In the genomic region with DNA sequence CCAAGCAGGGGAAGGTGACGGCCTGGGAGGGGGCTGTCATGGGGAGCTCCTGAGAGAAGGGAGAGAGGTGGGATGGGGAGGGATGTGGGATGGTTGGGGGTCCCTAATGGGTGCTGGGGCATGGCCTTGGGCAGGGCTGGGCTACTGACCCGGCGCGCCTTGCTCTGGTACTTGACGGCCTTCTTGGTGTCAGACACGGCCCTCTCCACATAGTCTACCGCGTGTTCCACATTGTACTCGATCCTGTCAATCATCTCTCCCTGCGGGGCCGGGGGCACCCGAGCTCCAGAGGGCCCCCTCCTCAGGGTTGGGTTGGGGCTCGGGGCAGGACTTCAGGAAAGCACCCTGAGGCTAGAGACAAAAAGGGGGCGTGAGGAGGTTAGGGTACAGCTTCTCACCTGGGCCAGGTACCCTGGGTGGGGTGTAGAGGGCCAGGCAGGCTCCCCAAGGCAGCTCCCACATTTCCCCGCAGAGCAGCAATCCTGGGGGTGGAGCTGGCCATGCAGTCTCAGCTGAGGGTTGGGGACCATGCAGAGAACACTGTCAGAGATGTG, we compare ENCODE assay signal across 15 cellular contexts.
"Had no signal": no experiment of that assay in that cellular context is flagged by ENCODE, and none has a peak within 500 bp of the region (broad histone marks: within the 10 kb centered on the region; RNA-seq: fewer than 3 reads in every experiment).

No MANE protein-coding gene starts in this region.

- H3K4me3 Mint-ChIP-seq: activated CD4-positive, alpha-beta T cell treated with anti-CD3 and anti-CD28 coated beads for 36 hours; activated CD8-positive, alpha-beta T cell treated with anti-CD3 and anti-CD28 coated beads for 36 hours; activated naive CD4-positive, alpha-beta T cell treated with anti-CD3 and anti-CD28 coated beads, Interleukin-2, amount 10 ng/mL, durations not matched to agents 7 days and 5 days; activated T-cell treated with anti-CD3 and anti-CD28 coated beads, Interleukin-2, amount 50 U/mL, for 72 hours; T-helper 2 cell treated with Interferon-gamma antibody and Interleukin-4, amounts not matched to agents 5 μg/mL and 100 μg/mL, for 36 hours had no signal

- DNase-seq: activated gamma-delta T cell treated with Interleukin-2 at 50 U/mL for 16 hours; central memory CD4-positive, alpha-beta T cell; KG1; NCI-H1417 treated with DMSO at 0.1 percent for 48 hours; NCI-H2029 treated with DMSO at 0.1 percent for 48 hours; SIG-M5 had no signal

- H3K9me3 ChIP-seq: ascending aorta, body of pancreas had no signal

- H3K27me3 Mint-ChIP-seq: activated CD4-positive, alpha-beta T cell treated with anti-CD3 and anti-CD28 coated beads for 36 hours; activated CD8-positive, alpha-beta T cell treated with anti-CD3 and anti-CD28 coated beads for 36 hours; activated naive CD4-positive, alpha-beta T cell treated with anti-CD3 and anti-CD28 coated beads, Interleukin-2, amount 10 ng/mL, durations not matched to agents 7 days and 5 days had no signal

- H3K9me3 Mint-ChIP-seq: activated CD8-positive, alpha-beta T cell treated with anti-CD3 and anti-CD28 coated beads for 36 hours; activated naive CD4-positive, alpha-beta T cell treated with anti-CD3 and anti-CD28 coated beads, Interleukin-2, amount 10 ng/mL, durations not matched to agents 7 days and 5 days; activated T-cell treated with anti-CD3 and anti-CD28 coated beads, Interleukin-2, amount 50 U/mL, for 72 hours; activated T-helper 2 cell treated with anti-CD3 and anti-CD28 coated beads, Interferon-gamma antibody, Interleukin-2, Interleukin-4, amounts not matched to agents 10 μg/mL and 5 μg/mL and 100 μg/mL, durations not matched to agents 14 hours and 24 hours and 36 hours; T-helper 2 cell treated with Interferon-gamma antibody and Interleukin-4, amounts not matched to agents 5 μg/mL and 100 μg/mL, for 36 hours had no signal

- H3K4me3 ChIP-seq: ascending aorta, body of pancreas had no signal

- H3K27me3 ChIP-seq: ascending aorta, body of pancreas had no signal

- ATAC-seq: activated CD4-positive, alpha-beta T cell treated with anti-CD3 and anti-CD28 coated beads for 36 hours; activated T-cell treated with anti-CD3 and anti-CD28 coated beads, Interleukin-2, amount 50 U/mL, for 72 hours had no signal

- H3K27ac ChIP-seq: ascending aorta, body of pancreas, WERI-Rb-1 had no signal

- H3K27ac Mint-ChIP-seq: activated CD4-positive, alpha-beta T cell treated with anti-CD3 and anti-CD28 coated beads for 36 hours; activated CD8-positive, alpha-beta T cell treated with anti-CD3 and anti-CD28 coated beads for 36 hours; activated naive CD4-positive, alpha-beta T cell treated with anti-CD3 and anti-CD28 coated beads, Interleukin-2, amount 10 ng/mL, durations not matched to agents 7 days and 5 days; activated T-cell treated with anti-CD3 and anti-CD28 coated beads, Interleukin-2, amount 50 U/mL, for 72 hours; activated T-helper 2 cell treated with anti-CD3 and anti-CD28 coated beads, Interferon-gamma antibody, Interleukin-2, Interleukin-4, amounts not matched to agents 10 μg/mL and 5 μg/mL and 100 μg/mL, durations not matched to agents 14 hours and 24 hours and 36 hours had no signal

- H3K4me1 ChIP-seq: body of pancreas had no signal
